ENCODE assay signal across 17 cellular contexts in the genomic region with DNA sequence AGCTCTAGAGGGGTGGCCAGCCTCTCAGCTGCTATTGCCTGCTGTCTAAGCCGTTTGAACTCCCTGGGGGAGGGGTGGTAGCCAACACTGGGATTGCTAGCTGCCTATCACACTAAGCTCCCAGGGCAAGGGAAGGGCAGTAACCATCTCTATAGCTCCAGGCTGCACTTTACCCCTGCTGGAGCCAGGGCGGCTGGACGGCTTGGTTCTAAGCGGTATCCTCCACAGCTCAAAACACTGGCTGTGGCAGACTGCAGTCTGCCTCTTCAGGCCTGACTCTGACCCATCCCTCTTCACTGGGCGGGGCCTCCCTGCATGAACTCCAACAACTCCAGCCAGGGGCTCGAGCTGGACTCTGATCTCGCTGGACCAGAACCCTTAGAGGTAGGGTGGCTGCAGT. TPM values are rescaled to one million over a fixed set of nuclear protein-coding genes. Genes with fewer than 3 reads are reported as not detected.
"Had no signal": no experiment of that assay in that cellular context is flagged by ENCODE, and none has a peak within 500 bp of the region (broad histone marks: within the 10 kb centered on the region; RNA-seq: fewer than 3 reads in every experiment).

No MANE protein-coding gene starts in this region.

- H3K4me1 ChIP-seq: esophagus squamous epithelium, sigmoid colon, spleen, upper lobe of right lung had no signal

- DNase-seq: activated naive CD4-positive, alpha-beta T cell treated with anti-CD3 and anti-CD28 coated beads, Interleukin-2, amount 10 ng/mL, durations not matched to agents 7 days and 5 days; esophagus squamous epithelium; hypothalamus; immature natural killer cell; nephron progenitor cell; sigmoid colon; spleen; stimulated activated naive CD8-positive, alpha-beta T cell treated with anti-CD3 and anti-CD28 coated beads, Interleukin-15, amount 100 ng/mL, for 72 hours; upper lobe of right lung had no signal

- H3K27me3 ChIP-seq: esophagus squamous epithelium, sigmoid colon, spleen, upper lobe of right lung had no signal

- H3K27ac ChIP-seq: esophagus squamous epithelium, sigmoid colon, spleen, upper lobe of right lung had no signal

- H3K4me3 ChIP-seq: esophagus squamous epithelium, sigmoid colon, spleen, upper lobe of right lung had no signal

- ATAC-seq: activated CD4-positive, CD25-positive, alpha-beta regulatory T cell treated with anti-CD3 and anti-CD28 coated beads, Interleukin-2, amount 50 U/mL, for 24 hours; stimulated activated naive CD8-positive, alpha-beta T cell treated with anti-CD3 and anti-CD28 coated beads, Interleukin-15, amount 100 ng/mL, for 72 hours; upper lobe of right lung had no signal

- H3K36me3 ChIP-seq: esophagus squamous epithelium, upper lobe of right lung had no signal

RNA-seq across cellular contexts. Expression of gene GNRHR, which starts 55.3 kb away (rescaled TPM):
- total RNA-seq: activated CD8-positive, alpha-beta memory T cell treated with anti-CD3 and anti-CD28 coated beads for 36 hours; astrocyte; glomerular endothelial cell; lower leg skin; mesothelial cell of epicardium; osteoblast; pulmonary artery endothelial cell; sigmoid colon; upper lobe of right lung had no signal
